Comparison of ENCODE assay signal across 8 cellular contexts in genomic region chr10:28533571-28534304, GRCh38. TPM values are rescaled to one million over a fixed set of nuclear protein-coding genes. Genes with fewer than 3 reads are reported as not detected.
DNase-seq lines count a peak whose midpoint lies in the region; ATAC-seq, FAIRE-seq and TF ChIP-seq lines count a peak whose summit lies in the region.

No MANE protein-coding gene starts in this region.

- H3K4me3 ChIP-seq in BLaER1 (peak overlapping the region; percentile 94), kidney (ENCODE audit: low read length in 2 of 2) (peak overlapping the region; percentile 85 to 88)

- H3K4me3 Mint-ChIP-seq in central memory CD8-positive, alpha-beta T cell: peak overlapping the region; percentile 99

- in situ Hi-C loops in KBM-7 (cut with MboI; ENCODE audit: low pct_unique_long_range_greater_than_20kb, low sequenced_read_pairs): no loop called here

- H3K27ac Mint-ChIP-seq in central memory CD8-positive, alpha-beta T cell (ENCODE audit: low read depth): peak overlapping the region; percentile 100

- peak overlapping the region; percentile 86 for H3K4me2 ChIP-seq in BLaER1

- peaks cover 59% of the 10 kb centered on the region for H3K36me3 Mint-ChIP-seq in central memory CD8-positive, alpha-beta T cell (ENCODE audit: insufficient read depth)

- intact Hi-C loops in kidney (cut with DNase I): no loop called here

- DNase-seq in KBM-7: peak; percentile 41
- DNase-seq in activated CD4-positive, CD25-positive, alpha-beta regulatory T cell treated with anti-CD3 and anti-CD28 coated beads, Interleukin-2, amount 50 U/mL, for 72 hours: peak; percentile 67
- DNase-seq in central memory CD8-positive, alpha-beta T cell (ENCODE audit: low spot score in 2 of 2): peak; percentile 24 to 45
- DNase-seq in kidney: peak; percentile 90
- peak; percentile 33 to 55 for DNase-seq in stimulated activated CD4-positive, alpha-beta T cell treated with anti-CD3 and anti-CD28 coated beads, Interleukin-15, amount 100 ng/mL, for 1 hour (ENCODE audit: low read depth in 1 of 2, low spot score in 1 of 2)

- peaks cover 73% of the 10 kb centered on the region for H3K4me1 Mint-ChIP-seq in central memory CD8-positive, alpha-beta T cell

- peak; percentile 21 for ATAC-seq in GM21381 (IDR thresholded peaks at IDR 0.05; ENCODE audit: unreplicated experiment)
- peak; percentile 37 for ATAC-seq in central memory CD8-positive, alpha-beta T cell (replicated peaks; ENCODE audit: extremely low read depth, poor library complexity, severe bottlenecking)
- no peak for ATAC-seq in GM19328 (IDR thresholded peaks at IDR 0.05; ENCODE audit: unreplicated experiment)

- H3K9me3 ChIP-seq in BLaER1 (no peaks in the 10 kb centered on the region), kidney (ENCODE audit: control insufficient read depth in 1 of 2, low read length in 2 of 2) (no peaks in the 10 kb centered on the region)

- no peaks in the 10 kb centered on the region for H3K27me3 Mint-ChIP-seq in central memory CD8-positive, alpha-beta T cell

- H3K9me3 Mint-ChIP-seq in central memory CD8-positive, alpha-beta T cell: no peaks in the 10 kb centered on the region

- peak overlapping the region; percentile 98 for H3K9ac ChIP-seq in BLaER1
- H3K9ac ChIP-seq in kidney (ENCODE audit: low read length in 2 of 2): peak overlapping the region; percentile 79 to 82

- H3K4me1 ChIP-seq in BLaER1 (peaks cover 40% of the 10 kb centered on the region), kidney (ENCODE audit: control insufficient read depth in 1 of 2, insufficient read depth in 1 of 2, low read depth in 1 of 2, low read length in 2 of 2) (peaks cover 9 to 10% of the 10 kb centered on the region in 2 donors)

- TF ChIP-seq CTCF in kidney (IDR thresholded peaks at IDR 0.05; ENCODE audit: borderline replicate concordance, extremely low read depth, insufficient read depth): no peak

- peak overlapping the region; percentile 100 for H3K27ac ChIP-seq in BLaER1
- peak overlapping the region; percentile 82 to 100 for H3K27ac ChIP-seq in kidney (ENCODE audit: low read depth in 2 of 2, low read length in 2 of 2)

- H3K36me3 ChIP-seq in BLaER1 (peaks cover 35% of the 10 kb centered on the region), kidney (ENCODE audit: control insufficient read depth in 1 of 2, insufficient read depth in 2 of 2, low read length in 2 of 2) (peaks cover 13 to 21% of the 10 kb centered on the region in 2 donors)

- no peak for FAIRE-seq in kidney (lab: Jason Lieb, UNC)

- H4K20me1 ChIP-seq in BLaER1: peaks cover 49% of the 10 kb centered on the region

- no peaks in the 10 kb centered on the region for H3K27me3 ChIP-seq in BLaER1

RNA-seq across cellular contexts. Expression of gene WAC, which starts 0.8 kb away (rescaled TPM):
- 107 TPM for total RNA-seq in kidney
- polyA plus RNA-seq in kidney (ENCODE audit: insufficient read depth, low read depth, low replicate concordance): 33.4 TPM

Comparison
In these comparisons a context has a peak if more than half of its experiments do, and no peak if none do; other contexts are left out.
1. DNase-seq: peak in every context shown above with its lines; median percentile 90 in kidney; 67 in activated CD4-positive, CD25-positive, alpha-beta regulatory T cell treated with anti-CD3 and anti-CD28 coated beads, Interleukin-2, amount 50 U/mL, for 72 hours; 44 in stimulated activated CD4-positive, alpha-beta T cell treated with anti-CD3 and anti-CD28 coated beads, Interleukin-15, amount 100 ng/mL, for 1 hour; 41 in KBM-7; 34 in central memory CD8-positive, alpha-beta T cell.